ENCODE assay signal across 12 cellular contexts in the genomic region with DNA sequence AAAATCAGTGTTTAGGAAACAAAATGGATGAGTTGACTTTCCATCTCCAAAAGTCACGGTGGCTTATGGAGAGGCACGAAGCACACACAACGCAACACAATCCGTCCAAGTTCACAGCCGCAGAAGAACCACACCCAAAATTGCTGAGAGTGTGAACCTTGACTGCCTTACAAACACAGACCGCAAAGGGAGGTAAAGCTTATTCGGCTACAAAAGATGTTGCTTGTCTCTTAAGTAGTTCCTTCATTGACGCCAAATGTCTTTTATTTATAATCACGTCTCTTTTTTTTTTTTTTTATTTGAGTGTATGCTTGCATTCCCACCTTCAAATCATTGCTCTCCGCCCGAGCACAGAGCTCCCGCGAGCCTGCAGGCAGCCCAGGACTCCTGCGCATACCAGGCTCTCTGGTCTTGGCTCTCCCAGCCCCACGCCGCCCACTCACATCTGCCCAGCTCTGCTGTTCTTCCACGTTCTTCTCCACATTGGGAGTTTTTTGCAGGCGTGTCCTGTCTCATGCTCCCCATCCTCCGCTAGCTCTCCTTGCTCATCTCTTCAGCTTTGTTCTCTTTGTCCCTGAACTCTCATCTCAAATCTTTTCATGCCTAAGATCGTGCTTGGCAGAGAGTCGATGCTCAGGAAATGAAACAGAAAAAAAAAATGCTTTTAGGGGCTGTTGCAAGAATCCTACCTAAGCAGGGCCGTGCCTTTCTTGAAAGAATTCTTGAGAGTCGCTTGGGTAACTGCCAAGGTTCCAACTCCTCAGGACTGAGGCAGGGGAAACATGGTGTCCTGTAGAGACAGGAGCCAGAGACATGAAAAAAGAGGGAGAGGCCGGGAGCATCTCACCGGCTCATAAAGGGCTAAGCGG. TPM values are rescaled to one million over a fixed set of nuclear protein-coding genes. Genes with fewer than 3 reads are reported as not detected.
DNase-seq lines count a peak whose midpoint lies in the region; ATAC-seq and TF ChIP-seq lines count a peak whose summit lies in the region.
"Had no signal": no experiment of that assay in that cellular context is flagged by ENCODE, and none has a peak within 500 bp of the region (broad histone marks: within the 10 kb centered on the region; RNA-seq: fewer than 3 reads in every experiment).

No MANE protein-coding gene starts in this region.

- peak overlapping the region; percentile 75 for H3K27ac Mint-ChIP-seq in activated naive CD8-positive, alpha-beta T cell
- H3K27ac Mint-ChIP-seq in mesothelial cell of epicardium, result peak overlapping the region; percentile 40

- no peaks in the 10 kb centered on the region for H3K36me3 Mint-ChIP-seq in activated naive CD8-positive, alpha-beta T cell
- H3K36me3 Mint-ChIP-seq in mesothelial cell of epicardium, result no peaks in the 10 kb centered on the region

- TF ChIP-seq CTCF in right atrium auricular region (IDR thresholded peaks at IDR 0.05), result no peak
- no peak for TF ChIP-seq CTCF in mesothelial cell of epicardium (IDR thresholded peaks at IDR 0.05; ENCODE audit: unreplicated experiment)
- TF ChIP-seq CTCF in upper lobe of right lung (IDR thresholded peaks at IDR 0.05), result no peak

- no peak overlapping the region for H2BK5ac ChIP-seq in mesendoderm (ENCODE audit: low read length)

- H3K4me3 ChIP-seq in right atrium auricular region, result no peak overlapping the region
- H3K4me3 ChIP-seq in right cardiac atrium (ENCODE audit: low read length), result no peak overlapping the region
- H3K4me3 ChIP-seq in upper lobe of right lung, result no peak overlapping the region
- H3K4me3 ChIP-seq in mesendoderm (ENCODE audit: low read length), result no peak overlapping the region

- H3K4me3 Mint-ChIP-seq in activated naive CD8-positive, alpha-beta T cell, result peak overlapping the region; percentile 80
- H3K4me3 Mint-ChIP-seq in mesothelial cell of epicardium, result no peak overlapping the region

- no peak overlapping the region for H4K5ac ChIP-seq in mesendoderm (ENCODE audit: low read length)

- H2BK120ac ChIP-seq in mesendoderm (ENCODE audit: low read depth, low read length), result no peak overlapping the region

- H3K4ac ChIP-seq in mesendoderm (ENCODE audit: low read depth, low read length), result no peak overlapping the region

- H3K27me3 ChIP-seq in right atrium auricular region (no peaks in the 10 kb centered on the region), right cardiac atrium (ENCODE audit: control insufficient read depth, insufficient read depth) (no peaks in the 10 kb centered on the region), upper lobe of right lung (no peaks in the 10 kb centered on the region), mesendoderm (ENCODE audit: insufficient read depth, low read length, poor library complexity) (no peaks in the 10 kb centered on the region)

- H3K9me3 Mint-ChIP-seq in activated naive CD8-positive, alpha-beta T cell (ENCODE audit: low read depth), result no peaks in the 10 kb centered on the region
- H3K9me3 Mint-ChIP-seq in mesothelial cell of epicardium, result no peaks in the 10 kb centered on the region

- no peak overlapping the region for H3K9ac ChIP-seq in mesendoderm (ENCODE audit: low read length)

- intact Hi-C loops in right cardiac atrium (cut with DNase I) (no loop called here), upper lobe of right lung (cut with DNase I) (no loop called here)

- ATAC-seq in right cardiac atrium, result no peak
- ATAC-seq in upper lobe of right lung, result peak; percentile 52

- no peaks in the 10 kb centered on the region for H3K79me1 ChIP-seq in mesendoderm (ENCODE audit: low read length)

- no peak overlapping the region for H3K18ac ChIP-seq in mesendoderm (ENCODE audit: low read length)

- no peaks in the 10 kb centered on the region for H3K36me3 ChIP-seq in right atrium auricular region
- H3K36me3 ChIP-seq in upper lobe of right lung, result no peaks in the 10 kb centered on the region
- H3K36me3 ChIP-seq in mesendoderm (ENCODE audit: control insufficient read depth, insufficient read depth, low read length), result no peaks in the 10 kb centered on the region

- no peak overlapping the region for H2BK15ac ChIP-seq in mesendoderm (replicated peaks; ENCODE audit: low read depth)

- H3K23ac ChIP-seq in mesendoderm (ENCODE audit: low read length), result no peak overlapping the region

- no peak overlapping the region for H3K27ac ChIP-seq in right atrium auricular region
- H3K27ac ChIP-seq in right cardiac atrium (ENCODE audit: low read length), result no peak overlapping the region
- H3K27ac ChIP-seq in upper lobe of right lung, result no peak overlapping the region
- H3K27ac ChIP-seq in mesendoderm (ENCODE audit: low read depth, low read length), result no peak overlapping the region

- no peaks in the 10 kb centered on the region for H3K9me3 ChIP-seq in right atrium auricular region
- no peaks in the 10 kb centered on the region for H3K9me3 ChIP-seq in right cardiac atrium (ENCODE audit: control insufficient read depth, low read length)
- H3K9me3 ChIP-seq in upper lobe of right lung, result no peaks in the 10 kb centered on the region

- H3K56ac ChIP-seq in mesendoderm (ENCODE audit: low read length), result no peak overlapping the region

- H3K27me3 Mint-ChIP-seq in activated naive CD8-positive, alpha-beta T cell, result no peaks in the 10 kb centered on the region
- H3K27me3 Mint-ChIP-seq in mesothelial cell of epicardium (ENCODE audit: low read depth), result peaks cover 2% of the 10 kb centered on the region

- DNase-seq in right atrium auricular region (ENCODE audit: low spot score) (peak; percentile 36), right cardiac atrium (no peak), mesothelial cell of epicardium (ENCODE audit: low spot score in 2 of 2, unreplicated experiment in 2 of 2) (no peak), upper lobe of right lung (no peak), mesendoderm (no peak), NCI-H446 treated with DMSO at 0.1 percent for 48 hours (lab: John Stamatoyannopoulos, UW) (no peak), UCSD-AML1 (lab: John Stamatoyannopoulos, UW; ENCODE audit: unreplicated experiment) (no peak)
- DNase-seq: MM.1S, NCI-H82 had no signal

- no peak overlapping the region for H3K4me2 ChIP-seq in mesendoderm (ENCODE audit: low read length)

- H2AK5ac ChIP-seq in mesendoderm (ENCODE audit: low read length), result no peak overlapping the region

- H3K4me1 Mint-ChIP-seq in activated naive CD8-positive, alpha-beta T cell (ENCODE audit: low read depth), result peaks cover 75% of the 10 kb centered on the region
- peaks cover 30% of the 10 kb centered on the region for H3K4me1 Mint-ChIP-seq in mesothelial cell of epicardium

- no peaks in the 10 kb centered on the region for H3K79me2 ChIP-seq in mesendoderm (ENCODE audit: control insufficient read depth, insufficient read depth, low read length)

- no peaks in the 10 kb centered on the region for H3K4me1 ChIP-seq in right atrium auricular region
- H3K4me1 ChIP-seq in right cardiac atrium (ENCODE audit: control insufficient read depth, insufficient read depth, low read length), result no peaks in the 10 kb centered on the region
- peaks cover 10% of the 10 kb centered on the region for H3K4me1 ChIP-seq in upper lobe of right lung
- H3K4me1 ChIP-seq in mesendoderm (ENCODE audit: control insufficient read depth, low read depth, low read length), result no peaks in the 10 kb centered on the region

- WGBS in right cardiac atrium, result 78% methylated on average over 26 of the region's 26 CpGs
- no CpG with 5 or more reads among the region's 26 CpGs for WGBS in mesendoderm (ENCODE audit: extremely low coverage, insufficient coverage, low lambda C conversion rate)

- no peak overlapping the region for H4K8ac ChIP-seq in mesendoderm (ENCODE audit: low read depth, low read length)

RNA-seq across cellular contexts. Expression of a gene that starts 25.8 kb away (rescaled TPM):
- total RNA-seq in right atrium auricular region (1 to 10 TPM in 1 of 2 donors, under 1 TPM in 1; 0.82 to 5.2 TPM), right cardiac atrium (1 to 10 TPM; 1.8 to 4.1 (median 2.6) TPM), mesothelial cell of epicardium (not detected in 3 replicates), upper lobe of right lung (13.8 TPM)
- 1.7 TPM for polyA plus RNA-seq in right cardiac atrium
- polyA plus RNA-seq in mesendoderm (2013, experiment 1 of 2), result not detected
- polyA plus RNA-seq in mesendoderm (2013, experiment 2 of 2), result not detected
- total RNA-seq: glomerular endothelial cell had no signal
- polyA plus RNA-seq: AG04450 had no signal
